ENCODE assay signal across 9 cellular contexts in the genomic region with DNA sequence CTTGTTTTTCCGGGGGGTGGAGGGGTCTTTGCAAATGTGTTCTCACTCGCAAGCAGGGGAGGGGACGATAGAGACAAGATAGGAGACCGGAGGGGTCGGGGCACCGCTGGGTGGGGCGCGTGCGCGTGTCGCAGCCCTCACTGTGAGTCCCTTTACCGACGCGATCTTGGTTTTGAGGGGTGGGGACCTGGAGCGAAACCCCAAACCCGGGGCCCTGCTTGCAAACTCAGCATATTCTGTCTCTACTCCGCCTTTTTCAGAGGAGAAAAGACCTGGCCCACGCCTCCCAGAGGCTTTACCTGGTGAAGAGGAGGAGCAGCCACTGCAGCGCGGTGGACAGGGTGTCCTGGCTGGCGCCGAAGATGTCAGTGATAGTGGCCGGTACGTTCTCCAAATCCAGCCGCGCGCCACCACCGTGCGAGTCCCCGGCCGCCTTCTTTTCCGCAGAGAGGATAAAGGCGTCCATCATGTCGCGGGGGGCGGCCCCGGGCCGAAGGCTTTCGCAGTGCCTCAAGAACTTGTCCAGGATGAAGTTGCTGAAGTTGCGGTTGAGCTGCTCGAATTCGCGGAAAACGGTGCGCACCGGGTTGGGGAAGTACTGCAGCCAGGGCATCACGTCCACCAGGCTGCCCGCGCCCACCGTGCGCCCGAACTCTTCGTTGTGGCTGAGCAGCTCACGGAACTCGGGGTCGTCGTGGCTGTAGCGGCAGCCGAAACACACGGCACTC. TPM values are rescaled to one million over a fixed set of nuclear protein-coding genes. Genes with fewer than 3 reads are reported as not detected.
DNase-seq lines count a peak whose midpoint lies in the region; ATAC-seq and TF ChIP-seq lines count a peak whose summit lies in the region.
"Had no signal": no experiment of that assay in that cellular context is flagged by ENCODE, and none has a peak within 500 bp of the region (broad histone marks: within the 10 kb centered on the region; RNA-seq: fewer than 3 reads in every experiment).

No MANE protein-coding gene starts in this region.

- H3K9me3 ChIP-seq in SK-N-SH, result no peaks in the 10 kb centered on the region
- H3K9me3 ChIP-seq in breast epithelium, result no peaks in the 10 kb centered on the region
- H3K9me3 ChIP-seq in liver (ENCODE audit: control insufficient read depth in 4 of 4, low read length in 3 of 4), result no peaks in the 10 kb centered on the region
- no peaks in the 10 kb centered on the region for H3K9me3 ChIP-seq in subcutaneous abdominal adipose tissue (ENCODE audit: control insufficient read depth in 5 of 5, low read length in 5 of 5)

- WGBS in SK-N-SH (ENCODE audit: low lambda C conversion rate), result 93% methylated on average over 39 of the region's 60 CpGs
- 18% methylated on average over 60 of the region's 60 CpGs for WGBS in liver

- H3K9me2 ChIP-seq in SK-N-SH, result no peaks in the 10 kb centered on the region

- H3K27me3 ChIP-seq in SK-N-SH (ENCODE audit: insufficient read depth), result no peaks in the 10 kb centered on the region
- peaks cover 0 to 13% of the 10 kb centered on the region in 2 donors for H3K27me3 ChIP-seq in breast epithelium
- no peaks in the 10 kb centered on the region for H3K27me3 ChIP-seq in liver (ENCODE audit: control insufficient read depth in 4 of 4, insufficient read depth in 4 of 4, low read length in 3 of 4)
- peaks cover 16 to 23% (median 18%) of the 10 kb centered on the region in 5 donors for H3K27me3 ChIP-seq in subcutaneous abdominal adipose tissue (ENCODE audit: control insufficient read depth in 5 of 5, insufficient read depth in 4 of 5, low read length in 5 of 5)

- H2AFZ ChIP-seq in SK-N-SH (ENCODE audit: low read depth), result no peak overlapping the region

- TF ChIP-seq POLR2A in breast epithelium (IDR thresholded peaks at IDR 0.05), result no peak

- intact Hi-C loops in breast epithelium (cut with DNase I; ENCODE audit: low total_unique reads), result no loop called here

- peaks cover 0 to 15% of the 10 kb centered on the region in 2 experiments; a peak in 2 of 4 replicates for H3K4me1 ChIP-seq in SK-N-SH (ENCODE audit: control insufficient read depth in 1 of 2, insufficient read depth in 2 of 2, low read depth in 1 of 2, low read length in 1 of 2)
- H3K4me1 ChIP-seq in breast epithelium, result peaks cover 0 to 3% of the 10 kb centered on the region in 2 donors
- peaks cover 16 to 44% (median 29%) of the 10 kb centered on the region in 4 donors for H3K4me1 ChIP-seq in liver (ENCODE audit: control insufficient read depth in 4 of 4, insufficient read depth in 4 of 4, low read length in 3 of 4)
- H3K4me1 ChIP-seq in subcutaneous abdominal adipose tissue (ENCODE audit: control insufficient read depth in 5 of 5, insufficient read depth in 5 of 5, low read length in 5 of 5), result peaks cover 0 to 47% (median 43%) of the 10 kb centered on the region in 5 donors

- H3K36me3 ChIP-seq in SK-N-SH (replicated peaks in 1 of 2; ENCODE audit: control insufficient read depth in 1 of 2, insufficient read depth in 2 of 2, low read length in 1 of 2) (peaks cover 0 to 5% of the 10 kb centered on the region in 2 experiments), breast epithelium (no peaks in the 10 kb centered on the region), liver (ENCODE audit: control insufficient read depth in 4 of 4, insufficient read depth in 3 of 4, low read depth in 1 of 4, low read length in 3 of 4) (peaks cover 0 to 6% (median 0%) of the 10 kb centered on the region in 4 donors), subcutaneous abdominal adipose tissue (ENCODE audit: control insufficient read depth in 5 of 5, insufficient read depth in 5 of 5, low read length in 5 of 5) (no peaks in the 10 kb centered on the region)

- no peaks in the 10 kb centered on the region for H3F3A ChIP-seq in SK-N-SH (replicated peaks; ENCODE audit: insufficient read depth)

- H4K20me1 ChIP-seq in SK-N-SH (ENCODE audit: insufficient read depth), result no peaks in the 10 kb centered on the region

- TF ChIP-seq EP300 in SK-N-SH (IDR thresholded peaks at IDR 0.05; ENCODE audit: borderline replicate concordance in 1 of 2, low read depth in 1 of 2, low read length in 1 of 2), result no peak

- H3K4me3 ChIP-seq in SK-N-SH (ENCODE audit: low read depth in 2 of 2, low read length in 1 of 2) (no peak overlapping the region), breast epithelium (peak overlapping the region; percentile 58 to 88 (median 70)), liver (ENCODE audit: low read depth in 1 of 3, low read length in 3 of 3) (peak overlapping the region in 2 of 3 donors; percentile 65 to 83), subcutaneous abdominal adipose tissue (ENCODE audit: low read depth in 1 of 5, low read length in 5 of 5) (peak overlapping the region in 4 of 5 donors; percentile 58 to 73 (median 68))

- DNase-seq in SK-N-SH, result peak; percentile 24
- no peak for DNase-seq in breast epithelium (ENCODE audit: low spot score in 2 of 2)
- DNase-seq in SHP77 treated with DMSO at 0.1 percent for 48 hours (lab: John Stamatoyannopoulos, UW), result no peak
- no peak for DNase-seq in cerebellar nuclear complex (lab: John Stamatoyannopoulos, UW)
- DNase-seq: ACHN had no signal

- CTCF ChIA-PET in SK-N-SH (lab: Yijun Ruan, JAX), result interaction anchor here (0.6 to 7.4 kb wide), 6 partner anchors 15 to 678 kb away, joined by 3 to 157 read pairs (median 36); no protein-coding TSS in a partner anchor

- H3K79me2 ChIP-seq in SK-N-SH (ENCODE audit: insufficient read depth), result no peaks in the 10 kb centered on the region

- H3K27ac ChIP-seq in SK-N-SH (ENCODE audit: low read depth in 2 of 2, low read length in 1 of 2), result no peak overlapping the region
- peak overlapping the region; percentile 89 to 97 for H3K27ac ChIP-seq in breast epithelium
- H3K27ac ChIP-seq in liver (ENCODE audit: low read depth in 1 of 2, low read length in 2 of 2), result no peak overlapping the region
- H3K27ac ChIP-seq in subcutaneous abdominal adipose tissue (ENCODE audit: low read depth, low read length), result no peak overlapping the region

- no peak overlapping the region for H3K4me2 ChIP-seq in SK-N-SH

- no peak overlapping the region for H3K9ac ChIP-seq in SK-N-SH
- H3K9ac ChIP-seq in liver (ENCODE audit: low read depth in 1 of 2, low read length in 2 of 2), result no peak overlapping the region
- peak overlapping the region in 1 of 5 donors; percentile 35 for H3K9ac ChIP-seq in subcutaneous abdominal adipose tissue (ENCODE audit: low read length in 5 of 5)

- POLR2A ChIA-PET in SK-N-SH (lab: Yijun Ruan, JAX), result no interaction called here

- TF ChIP-seq RAD21 in SK-N-SH (IDR thresholded peaks at IDR 0.05; ENCODE audit: low read length) (no peak), liver (IDR thresholded peaks at IDR 0.05) (no peak)

- ATAC-seq in SK-N-SH treated with all-trans-retinoic acid at 6 μM for 48 hours (no peak), GM21717 (IDR thresholded peaks at IDR 0.05; ENCODE audit: unreplicated experiment) (no peak)

- TF ChIP-seq CTCF in SK-N-SH (IDR thresholded peaks at IDR 0.05) (no peak), breast epithelium (IDR thresholded peaks at IDR 0.05) (no peak), liver (IDR thresholded peaks at IDR 0.05; ENCODE audit: low read depth, low read length, missing input control) (no peak)

TF ChIP-seq in SK-N-SH, 30 proteins besides CTCF, POLR2A, EP300 and RAD21:
- TF ChIP-seq CHD2 (IDR thresholded peaks at IDR 0.05; ENCODE audit: low read length, partially characterized antibody), result no peak
- no peak for TF ChIP-seq GATA2 (CRISPR knock-in tag; IDR thresholded peaks at IDR 0.05)
- TF ChIP-seq SMC3 (IDR thresholded peaks at IDR 0.05; ENCODE audit: low read depth, low read length), result no peak
TF ChIP-seq in SK-N-SH: peak in this region for 0.

TF ChIP-seq in SK-N-SH treated with all-trans-retinoic acid at 6 μM for 48 hours, 23 proteins besides CTCF, POLR2A, EP300 and RAD21 (continues in another document):
- TF ChIP-seq, protein P1, sequence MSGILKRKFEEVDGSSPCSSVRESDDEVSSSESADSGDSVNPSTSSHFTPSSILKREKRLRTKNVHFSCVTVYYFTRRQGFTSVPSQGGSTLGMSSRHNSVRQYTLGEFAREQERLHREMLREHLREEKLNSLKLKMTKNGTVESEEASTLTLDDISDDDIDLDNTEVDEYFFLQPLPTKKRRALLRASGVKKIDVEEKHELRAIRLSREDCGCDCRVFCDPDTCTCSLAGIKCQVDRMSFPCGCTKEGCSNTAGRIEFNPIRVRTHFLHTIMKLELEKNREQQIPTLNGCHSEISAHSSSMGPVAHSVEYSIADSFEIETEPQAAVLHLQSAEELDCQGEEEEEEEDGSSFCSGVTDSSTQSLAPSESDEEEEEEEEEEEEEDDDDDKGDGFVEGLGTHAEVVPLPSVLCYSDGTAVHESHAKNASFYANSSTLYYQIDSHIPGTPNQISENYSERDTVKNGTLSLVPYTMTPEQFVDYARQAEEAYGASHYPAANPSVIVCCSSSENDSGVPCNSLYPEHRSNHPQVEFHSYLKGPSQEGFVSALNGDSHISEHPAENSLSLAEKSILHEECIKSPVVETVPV (CRISPR knock-in tag; IDR thresholded peaks at IDR 0.05), result no peak

TF ChIP-seq in liver, 16 proteins besides CTCF, POLR2A, EP300 and RAD21:
- TF ChIP-seq FOXA1 (IDR thresholded peaks at IDR 0.05) (no peak), FOXA2 (IDR thresholded peaks at IDR 0.05) (no peak), SP1 (IDR thresholded peaks at IDR 0.05) (no peak), HNF4G (IDR thresholded peaks at IDR 0.05) (no peak), YY1 (IDR thresholded peaks at IDR 0.05) (no peak)
- TF ChIP-seq, protein P2, sequence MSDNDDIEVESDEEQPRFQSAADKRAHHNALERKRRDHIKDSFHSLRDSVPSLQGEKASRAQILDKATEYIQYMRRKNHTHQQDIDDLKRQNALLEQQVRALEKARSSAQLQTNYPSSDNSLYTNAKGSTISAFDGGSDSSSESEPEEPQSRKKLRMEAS (IDR thresholded peaks at IDR 0.05), result no peak

RNA-seq across cellular contexts. Expression of a gene that starts 1.7 kb away (rescaled TPM):
- polyA plus RNA-seq in SK-N-SH (2012; rRNA removed), result 0.08 and 0.20 TPM in 2 replicates
- polyA plus RNA-seq in SK-N-SH (2012; cell fraction: cytosol; rRNA removed), result 0.10 and 0.12 TPM in 2 replicates
- polyA plus RNA-seq in SK-N-SH (2012; cell fraction: nucleus; rRNA removed), result 0.06 and 0.18 TPM in 2 replicates
- 100 to 1,000 TPM in 1 of 3 donors, 10 to 100 TPM in 2; 32.9 to 166 (median 39.0) TPM for total RNA-seq in breast epithelium
- total RNA-seq in liver, result 1 to 10 TPM in 1 of 2 donors, under 1 TPM in 1; 0.84 to 6.8 TPM
- polyA plus RNA-seq in liver, result 1 to 10 TPM; 2.7 to 3.6 TPM

Comparison
In these comparisons a context has a peak if more than half of its experiments do, and no peak if none do; other contexts are left out.
1. H3K27ac ChIP-seq: peak in breast epithelium (2 of 2); none in SK-N-SH (0 of 2), liver (0 of 2) and subcutaneous abdominal adipose tissue (single experiment).
2. H3K4me3 ChIP-seq: peak in breast epithelium (3 of 3), liver (2 of 3) and subcutaneous abdominal adipose tissue (4 of 5); none in SK-N-SH (0 of 2).
3. RNA of a gene that starts 1.7 kb away (total RNA-seq): 32.9 to 166 TPM in breast epithelium; 0.84 to 6.8 TPM in liver; every median in the first group is over 4 times any median in the second.